In genomic region chr4:28177641-28178040, GRCh38 we compare ENCODE assay signal across 2 cellular contexts.
TF ChIP-seq lines count a peak whose summit lies in the region.

No MANE protein-coding gene starts in this region.

TF ChIP-seq in A549, 52 proteins besides CTCF, POLR2A, EP300 and RAD21 (continued from another document):
- TF ChIP-seq ATOH8 (CRISPR knock-in tag; IDR thresholded peaks at IDR 0.05; ENCODE audit: low read depth) (no peak), PBX3 (IDR thresholded peaks at IDR 0.05) (no peak), KDM1A (IDR thresholded peaks at IDR 0.05; ENCODE audit: low read depth) (no peak), USF2 (IDR thresholded peaks at IDR 0.05) (no peak)
TF ChIP-seq in A549: peak in this region for 0.

TF ChIP-seq in HCT116, 20 proteins besides CTCF, POLR2A, EP300 and RAD21 (continued from another document):
- TF ChIP-seq ZBTB33 (IDR thresholded peaks at IDR 0.05; ENCODE audit: extremely low read depth, insufficient replicate concordance, low read length) (no peak), SRF (IDR thresholded peaks at IDR 0.05; ENCODE audit: low read depth) (no peak), ELF1 (IDR thresholded peaks at IDR 0.05; ENCODE audit: borderline replicate concordance, low read depth) (no peak), TCF7L2 (IDR thresholded peaks at IDR 0.05; ENCODE audit: borderline replicate concordance, extremely low read depth, insufficient read depth, insufficient read length) (no peak), EZH2 (IDR thresholded peaks at IDR 0.05) (no peak), FOSL1 (IDR thresholded peaks at IDR 0.05; ENCODE audit: low read depth) (no peak), ZNF274 (IDR thresholded peaks at IDR 0.05; ENCODE audit: low read depth, low read length) (no peak)
- TF ChIP-seq, protein P1, sequence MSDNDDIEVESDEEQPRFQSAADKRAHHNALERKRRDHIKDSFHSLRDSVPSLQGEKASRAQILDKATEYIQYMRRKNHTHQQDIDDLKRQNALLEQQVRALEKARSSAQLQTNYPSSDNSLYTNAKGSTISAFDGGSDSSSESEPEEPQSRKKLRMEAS (IDR thresholded peaks at IDR 0.05), result no peak
